In the genomic region with DNA sequence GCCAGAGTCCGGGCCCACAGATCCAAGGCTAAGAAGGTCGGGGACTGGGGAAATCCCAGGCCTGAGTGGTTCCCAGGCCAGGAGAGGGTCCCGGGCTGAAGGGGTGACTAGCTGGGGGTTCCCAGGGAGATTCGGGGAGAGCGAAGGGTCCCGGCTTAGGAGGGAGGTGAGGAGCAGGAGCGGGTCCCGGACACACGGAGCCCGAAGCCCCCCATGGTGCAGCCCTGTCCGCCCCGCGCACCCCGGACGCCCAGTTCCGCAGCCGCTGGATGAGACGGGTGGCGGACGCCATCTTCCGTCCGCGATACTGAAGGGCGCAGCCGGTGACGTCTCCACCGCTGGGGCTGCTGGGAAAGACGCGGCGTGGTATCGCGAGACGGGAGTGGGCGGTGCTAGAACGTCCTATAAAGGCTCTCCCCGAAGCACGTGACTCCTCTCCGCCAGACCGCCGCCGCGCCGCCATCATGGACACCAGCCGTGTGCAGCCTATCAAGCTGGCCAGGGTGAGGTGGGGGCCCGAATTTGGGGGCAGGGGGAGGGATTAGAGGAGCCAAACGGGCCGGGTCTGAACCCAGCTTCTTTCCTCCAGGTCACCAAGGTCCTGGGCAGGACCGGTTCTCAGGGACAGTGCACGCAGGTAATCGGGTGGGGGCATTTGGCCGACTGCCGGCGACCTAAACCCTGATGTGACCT, we compare ENCODE assay signal across 1 cellular context.
TF ChIP-seq lines count a peak whose summit lies in the region.

A gene (minus strand): TSS at position 309 of the 693 bp plus-strand sequence. CDS start 17 bp downstream, at position 292.
A gene (plus strand): TSS at position 430 of the 693 bp plus-strand sequence. CDS start 35 bp downstream, at position 465.

TF ChIP-seq in IMR-90, 13 proteins besides CTCF, POLR2A, EP300 and RAD21 (continued from another document):
- TF ChIP-seq NFE2L2 (IDR thresholded peaks at IDR 0.05; ENCODE audit: low read depth, low read length) (no peak; the same call in 1 of the 2 replicates), SMC3 (IDR thresholded peaks at IDR 0.05; ENCODE audit: low read depth, low read length) (no peak), FOS (IDR thresholded peaks at IDR 0.05; ENCODE audit: low read depth, low read length) (no peak), RCOR1 (IDR thresholded peaks at IDR 0.05; ENCODE audit: insufficient replicate concordance, low read length) (no peak), MXI1 (IDR thresholded peaks at IDR 0.05; ENCODE audit: borderline replicate concordance, low read depth, low read length) (no peak), BHLHE40 (IDR thresholded peaks at IDR 0.05; ENCODE audit: low read depth, low read length) (peak; percentile 85), MAFK (IDR thresholded peaks at IDR 0.05; ENCODE audit: low read depth, low read length) (no peak), CHD1 (IDR thresholded peaks at IDR 0.05; ENCODE audit: low read depth, low read length) (peak; percentile 42; the same call in 1 of the 2 replicates)
- TF ChIP-seq, protein P1, sequence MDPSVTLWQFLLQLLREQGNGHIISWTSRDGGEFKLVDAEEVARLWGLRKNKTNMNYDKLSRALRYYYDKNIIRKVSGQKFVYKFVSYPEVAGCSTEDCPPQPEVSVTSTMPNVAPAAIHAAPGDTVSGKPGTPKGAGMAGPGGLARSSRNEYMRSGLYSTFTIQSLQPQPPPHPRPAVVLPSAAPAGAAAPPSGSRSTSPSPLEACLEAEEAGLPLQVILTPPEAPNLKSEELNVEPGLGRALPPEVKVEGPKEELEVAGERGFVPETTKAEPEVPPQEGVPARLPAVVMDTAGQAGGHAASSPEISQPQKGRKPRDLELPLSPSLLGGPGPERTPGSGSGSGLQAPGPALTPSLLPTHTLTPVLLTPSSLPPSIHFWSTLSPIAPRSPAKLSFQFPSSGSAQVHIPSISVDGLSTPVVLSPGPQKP (IDR thresholded peaks at IDR 0.05; ENCODE audit: borderline replicate concordance, low read depth, low read length): no peak
- TF ChIP-seq, protein P2, sequence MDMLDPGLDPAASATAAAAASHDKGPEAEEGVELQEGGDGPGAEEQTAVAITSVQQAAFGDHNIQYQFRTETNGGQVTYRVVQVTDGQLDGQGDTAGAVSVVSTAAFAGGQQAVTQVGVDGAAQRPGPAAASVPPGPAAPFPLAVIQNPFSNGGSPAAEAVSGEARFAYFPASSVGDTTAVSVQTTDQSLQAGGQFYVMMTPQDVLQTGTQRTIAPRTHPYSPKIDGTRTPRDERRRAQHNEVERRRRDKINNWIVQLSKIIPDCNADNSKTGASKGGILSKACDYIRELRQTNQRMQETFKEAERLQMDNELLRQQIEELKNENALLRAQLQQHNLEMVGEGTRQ (IDR thresholded peaks at IDR 0.05; ENCODE audit: low read depth, low read length): peak; percentile 91
